ENCODE assay signal across 33 cellular contexts in genomic region chr2:142572749-142573148, GRCh38.
"Had no signal": no experiment of that assay in that cellular context is flagged by ENCODE, and none has a peak within 500 bp of the region (broad histone marks: within the 10 kb centered on the region; RNA-seq: fewer than 3 reads in every experiment).

No MANE protein-coding gene starts in this region.

- ATAC-seq: activated naive CD4-positive, alpha-beta T cell treated with anti-CD3 and anti-CD28 coated beads, Interleukin-2, amount 50 U/mL, for 72 hours; activated naive CD8-positive, alpha-beta T cell treated with anti-CD3 and anti-CD28 coated beads, Interleukin-2, amount 50 U/mL, for 24 hours; activated T-cell treated with anti-CD3 and anti-CD28 coated beads, Interleukin-2, amount 50 U/mL, for 4 hours; activated T-cell treated with anti-CD3 and anti-CD28 coated beads, Interleukin-2, amount 50 U/mL, for 72 hours; activated T-helper 17 cell treated with anti-CD3 and anti-CD28 coated beads, Interleukin-2, amount 50 U/mL, for 72 hours; body of pancreas had no signal

- H3K27ac ChIP-seq: adrenal gland, ascending aorta, body of pancreas, brain microvascular endothelial cell, breast epithelium, cardiac muscle cell had no signal

- H3K4me1 ChIP-seq: adrenal gland, ascending aorta, body of pancreas, breast epithelium had no signal

- H3K9me3 ChIP-seq: adrenal gland, ascending aorta, body of pancreas, breast epithelium had no signal

- FAIRE-seq: astrocyte, bronchial epithelial cell had no signal

- H3K4me3 ChIP-seq: adrenal gland, ascending aorta, body of pancreas, breast epithelium, cardiac muscle cell had no signal

- H3K27me3 ChIP-seq: adrenal gland, ascending aorta, body of pancreas, brain microvascular endothelial cell, breast epithelium, cardiac muscle cell had no signal

- H3K36me3 ChIP-seq: adrenal gland, ascending aorta, brain microvascular endothelial cell, breast epithelium, cardiac muscle cell had no signal

- DNase-seq: activated effector memory CD4-positive, alpha-beta T cell treated with anti-CD3 and anti-CD28 coated beads, Interleukin-2, amount 50 U/mL, for 16 hours; activated effector memory CD4-positive, alpha-beta T cell treated with Interleukin-2 at 50 U/mL for 16 hours; activated gamma-delta T cell; activated gamma-delta T cell treated with Interleukin-2 at 50 U/mL for 16 hours; activated naive CD4-positive, alpha-beta T cell; activated naive CD4-positive, alpha-beta T cell treated with anti-CD3 and anti-CD28 coated beads for 36 hours; activated naive CD4-positive, alpha-beta T cell treated with anti-CD3 and anti-CD28 coated beads, Interleukin-2, amount 10 ng/mL, durations not matched to agents 7 days and 5 days; activated naive CD4-positive, alpha-beta T cell treated with anti-CD3 and anti-CD28 coated beads, Interleukin-2, amount 50 U/mL, for 16 hours; activated naive CD4-positive, alpha-beta T cell treated with Interleukin-2 at 50 U/mL for 16 hours; activated naive CD8-positive, alpha-beta T cell treated with anti-CD3 and anti-CD28 coated beads for 36 hours; activated naive CD8-positive, alpha-beta T cell treated with anti-CD3 and anti-CD28 coated beads, Interleukin-2, amount 10 ng/mL, durations not matched to agents 7 days and 5 days; activated naive CD8-positive, alpha-beta T cell treated with anti-CD3 and anti-CD28 coated beads, Interleukin-2, amount 50 U/mL, for 24 hours; activated T-cell treated with anti-CD3 and anti-CD28 coated beads, Interleukin-2, amount 50 U/mL, for 24 hours; activated T-cell treated with anti-CD3 and anti-CD28 coated beads, Interleukin-2, amount 50 U/mL, for 4 hours; activated T-cell treated with anti-CD3 and anti-CD28 coated beads, Interleukin-2, amount 50 U/mL, for 48 hours; activated T-cell treated with anti-CD3 and anti-CD28 coated beads, Interleukin-2, amount 50 U/mL, for 72 hours; adrenal gland; amniotic stem cell; amygdala; anterior cingulate cortex; aorta; body of pancreas; brain microvascular endothelial cell; caudate nucleus; central memory CD4-positive, alpha-beta T cell; cerebellar nuclear complex had no signal
